In genomic region chr6:149122850-149123821, GRCh38 we compare ENCODE assay signal across 11 cellular contexts.
"Had no signal": no experiment of that assay in that cellular context is flagged by ENCODE, and none has a peak within 500 bp of the region (broad histone marks: within the 10 kb centered on the region; RNA-seq: fewer than 3 reads in every experiment).

No MANE protein-coding gene starts in this region.

- H3K36me3 ChIP-seq: lower lobe of right lung, thyroid gland, uterus had no signal

- H3K27ac ChIP-seq: lower lobe of right lung, parathyroid adenoma, thyroid gland, uterus had no signal

- H2AFZ ChIP-seq: parathyroid adenoma had no signal

- H3K79me2 ChIP-seq: parathyroid adenoma had no signal

- H3K4me3 Mint-ChIP-seq: mesothelial cell of epicardium had no signal

- DNase-seq: activated CD4-positive, CD25-positive, alpha-beta regulatory T cell treated with anti-CD3 and anti-CD28 coated beads, Interleukin-2, amount 50 U/mL, for 72 hours; effector CD4-positive, alpha-beta T cell; foreskin melanocyte; head of caudate nucleus; left cardiac atrium; lower lobe of right lung; stimulated activated CD4-positive, alpha-beta T cell treated with anti-CD3 and anti-CD28 coated beads, Interleukin-4, amount 100 ng/mL, for 4 hours; thyroid gland; uterus had no signal

- H3K27me3 ChIP-seq: thyroid gland, uterus had no signal

- H3K27ac Mint-ChIP-seq: mesothelial cell of epicardium had no signal

- H3K9ac ChIP-seq: parathyroid adenoma had no signal

- H3K4me3 ChIP-seq: lower lobe of right lung, thyroid gland, uterus had no signal

- ATAC-seq: left cardiac atrium, lower lobe of right lung had no signal

- H3K9me3 ChIP-seq: lower lobe of right lung, thyroid gland, uterus had no signal

- H3K4me1 ChIP-seq: parathyroid adenoma, thyroid gland, uterus had no signal
